In genomic region chr4:139440971-139441370, GRCh38 we compare ENCODE assay signal across 21 cellular contexts.
"Had no signal": no experiment of that assay in that cellular context is flagged by ENCODE, and none has a peak within 500 bp of the region (broad histone marks: within the 10 kb centered on the region; RNA-seq: fewer than 3 reads in every experiment).

No MANE protein-coding gene starts in this region.

- H3K27me3 ChIP-seq: brain microvascular endothelial cell, left lung, neural progenitor cell, testis, upper lobe of left lung had no signal

- H3K4me2 ChIP-seq: neural progenitor cell had no signal

- ATAC-seq: activated CD4-positive, alpha-beta T cell treated with anti-CD3 and anti-CD28 coated beads for 36 hours; left lung; naive thymus-derived CD4-positive, alpha-beta T cell; psoas muscle; right cardiac atrium; SK-N-SH treated with all-trans-retinoic acid at 6 μM for 48 hours; T-cell; WTC11 had no signal

- H3K4me1 Mint-ChIP-seq: activated CD4-positive, alpha-beta T cell treated with anti-CD3 and anti-CD28 coated beads for 36 hours; neural progenitor cell; WTC11 had no signal

- DNase-seq: activated CD4-positive, alpha-beta memory T cell treated with anti-CD3 and anti-CD28 coated beads, Interleukin-2, amount 10 ng/mL, durations not matched to agents 7 days and 5 days; activated CD4-positive, alpha-beta T cell treated with anti-CD3 and anti-CD28 coated beads for 36 hours; activated naive CD4-positive, alpha-beta T cell treated with anti-CD3 and anti-CD28 coated beads for 36 hours; activated T-cell treated with anti-CD3 and anti-CD28 coated beads, Interleukin-2, amount 50 U/mL, for 24 hours; brain microvascular endothelial cell; cortex of kidney; foreskin fibroblast; hypothalamus; left lung; naive thymus-derived CD4-positive, alpha-beta T cell; psoas muscle; right cardiac atrium; small intestine; stimulated activated CD4-positive, alpha-beta T cell treated with anti-CD3 and anti-CD28 coated beads, Interleukin-4, amount 100 ng/mL, for 1 hour; T-cell; testis; upper lobe of left lung had no signal

- H3K27ac Mint-ChIP-seq: activated CD4-positive, alpha-beta memory T cell treated with anti-CD3 and anti-CD28 coated beads, Interleukin-2, amount 10 ng/mL, durations not matched to agents 7 days and 5 days; activated CD4-positive, alpha-beta T cell treated with anti-CD3 and anti-CD28 coated beads for 36 hours; activated naive CD4-positive, alpha-beta T cell treated with anti-CD3 and anti-CD28 coated beads for 36 hours; activated T-cell treated with anti-CD3 and anti-CD28 coated beads, Interleukin-2, amount 50 U/mL, for 24 hours; activated T-helper 2 cell treated with anti-CD3 and anti-CD28 coated beads, Interferon-gamma antibody, Interleukin-2, Interleukin-4, amounts not matched to agents 10 μg/mL and 5 μg/mL and 100 μg/mL, durations not matched to agents 14 hours and 24 hours and 36 hours; naive thymus-derived CD4-positive, alpha-beta T cell; neural progenitor cell; T-cell; WTC11 had no signal

- FAIRE-seq: small intestine had no signal

- H3K9me3 ChIP-seq: testis had no signal

- H3K27ac ChIP-seq: brain microvascular endothelial cell, left lung, neural progenitor cell, psoas muscle, testis, upper lobe of left lung had no signal

- H3K36me3 ChIP-seq: brain microvascular endothelial cell, neural progenitor cell, upper lobe of left lung had no signal

- H3K27me3 Mint-ChIP-seq: activated CD4-positive, alpha-beta memory T cell treated with anti-CD3 and anti-CD28 coated beads, Interleukin-2, amount 10 ng/mL, durations not matched to agents 7 days and 5 days; activated CD4-positive, alpha-beta T cell treated with anti-CD3 and anti-CD28 coated beads for 36 hours; activated T-cell treated with anti-CD3 and anti-CD28 coated beads, Interleukin-2, amount 50 U/mL, for 24 hours; naive thymus-derived CD4-positive, alpha-beta T cell; T-cell had no signal

- H3K4me3 Mint-ChIP-seq: activated CD4-positive, alpha-beta memory T cell treated with anti-CD3 and anti-CD28 coated beads, Interleukin-2, amount 10 ng/mL, durations not matched to agents 7 days and 5 days; activated CD4-positive, alpha-beta T cell treated with anti-CD3 and anti-CD28 coated beads for 36 hours; activated naive CD4-positive, alpha-beta T cell treated with anti-CD3 and anti-CD28 coated beads for 36 hours; activated T-cell treated with anti-CD3 and anti-CD28 coated beads, Interleukin-2, amount 50 U/mL, for 24 hours; naive thymus-derived CD4-positive, alpha-beta T cell; neural progenitor cell; T-cell; WTC11 had no signal

- H3K4me3 ChIP-seq: left lung, neural progenitor cell, psoas muscle, testis, upper lobe of left lung had no signal

- H3K9ac ChIP-seq: neural progenitor cell had no signal

- H2AFZ ChIP-seq: neural progenitor cell had no signal

- H3K4me1 ChIP-seq: left lung, neural progenitor cell, psoas muscle, testis, upper lobe of left lung had no signal
